Comparison of ENCODE assay signal across 18 cellular contexts in genomic region chr18:75074196-75075015, GRCh38.
DNase-seq lines count a peak whose midpoint lies in the region; ATAC-seq and TF ChIP-seq lines count a peak whose summit lies in the region.
"Had no signal": no experiment of that assay in that cellular context is flagged by ENCODE, and none has a peak within 500 bp of the region (broad histone marks: within the 10 kb centered on the region; RNA-seq: fewer than 3 reads in every experiment).

No MANE protein-coding gene starts in this region.

- H3K27ac Mint-ChIP-seq in activated naive CD8-positive, alpha-beta T cell = peak overlapping the region; percentile 34
- H3K27ac Mint-ChIP-seq in activated naive CD8-positive, alpha-beta T cell treated with anti-CD3 and anti-CD28 coated beads, Interleukin-2, amount 50 U/mL, for 24 hours = no peak overlapping the region
- H3K27ac Mint-ChIP-seq in activated T-cell treated with anti-CD3 and anti-CD28 coated beads, Interleukin-2, amount 50 U/mL, for 72 hours = no peak overlapping the region

- peaks cover 9% of the 10 kb centered on the region for H3K9me3 Mint-ChIP-seq in activated naive CD8-positive, alpha-beta T cell (ENCODE audit: low read depth)
- H3K9me3 Mint-ChIP-seq in activated naive CD8-positive, alpha-beta T cell treated with anti-CD3 and anti-CD28 coated beads, Interleukin-2, amount 50 U/mL, for 24 hours = peaks cover 35% of the 10 kb centered on the region
- peaks cover 12 to 14% of the 10 kb centered on the region in 2 donors for H3K9me3 Mint-ChIP-seq in activated T-cell treated with anti-CD3 and anti-CD28 coated beads, Interleukin-2, amount 50 U/mL, for 72 hours

- no peak for ATAC-seq in activated naive CD8-positive, alpha-beta T cell treated with anti-CD3 and anti-CD28 coated beads, Interleukin-2, amount 50 U/mL, for 24 hours
- ATAC-seq in activated T-cell treated with anti-CD3 and anti-CD28 coated beads, Interleukin-2, amount 50 U/mL, for 72 hours (replicated peaks in 1 of 2) = no peak
- ATAC-seq: Right ventricle myocardium inferior had no signal

- no peak for TF ChIP-seq POLR2A in sigmoid colon (IDR thresholded peaks at IDR 0.05)

- intact Hi-C loops in sigmoid colon (cut with DNase I) = no loop called here

- TF ChIP-seq EP300 in sigmoid colon (IDR thresholded peaks at IDR 0.05) = no peak

- no peaks in the 10 kb centered on the region for H3K36me3 ChIP-seq in sigmoid colon
- H3K36me3 ChIP-seq: MG63 had no signal

- H3K36me3 Mint-ChIP-seq in activated naive CD8-positive, alpha-beta T cell = peaks cover 9% of the 10 kb centered on the region
- H3K36me3 Mint-ChIP-seq in activated naive CD8-positive, alpha-beta T cell treated with anti-CD3 and anti-CD28 coated beads, Interleukin-2, amount 50 U/mL, for 24 hours (ENCODE audit: low read depth) = peaks cover 7% of the 10 kb centered on the region
- peaks cover 14 to 21% of the 10 kb centered on the region in 2 donors for H3K36me3 Mint-ChIP-seq in activated T-cell treated with anti-CD3 and anti-CD28 coated beads, Interleukin-2, amount 50 U/mL, for 72 hours (ENCODE audit: insufficient read depth in 2 of 2)

- peaks cover 0 to 8% (median 5%) of the 10 kb centered on the region in 4 donors for H3K9me3 ChIP-seq in sigmoid colon
- H3K9me3 ChIP-seq: Caco-2 had no signal

- no peaks in the 10 kb centered on the region for H3K4me1 ChIP-seq in sigmoid colon
- H3K4me1 ChIP-seq: Caco-2 had no signal

- TF ChIP-seq CTCF in sigmoid colon (IDR thresholded peaks at IDR 0.05) = no peak

- H3K27me3 ChIP-seq in sigmoid colon = no peaks in the 10 kb centered on the region
- H3K27me3 ChIP-seq: MG63 had no signal

- H3K4me1 Mint-ChIP-seq in activated naive CD8-positive, alpha-beta T cell (ENCODE audit: low read depth) = peaks cover 29% of the 10 kb centered on the region
- peaks cover 27% of the 10 kb centered on the region for H3K4me1 Mint-ChIP-seq in activated naive CD8-positive, alpha-beta T cell treated with anti-CD3 and anti-CD28 coated beads, Interleukin-2, amount 50 U/mL, for 24 hours
- H3K4me1 Mint-ChIP-seq in activated T-cell treated with anti-CD3 and anti-CD28 coated beads, Interleukin-2, amount 50 U/mL, for 72 hours (ENCODE audit: low read depth) = peaks cover 29% of the 10 kb centered on the region

- no peak for DNase-seq in activated naive CD8-positive, alpha-beta T cell treated with anti-CD3 and anti-CD28 coated beads, Interleukin-2, amount 50 U/mL, for 24 hours
- DNase-seq in RPMI8226 (peak; percentile 1), islet precursor cell (peak; percentile 40), sigmoid colon (peak; percentile 43), dedifferentiated amniotic fluid mesenchymal stem cell (ENCODE audit: extremely low spot score) (no peak), NOMO-1 treated with dmso at 0.1 percent for 144 hours (lab: John Stamatoyannopoulos, UW; ENCODE audit: unreplicated experiment) (no peak)
- no peak for DNase-seq in activated T-cell treated with anti-CD3 and anti-CD28 coated beads, Interleukin-2, amount 50 U/mL, for 72 hours
- DNase-seq: C1 segment of cervical spinal cord, Caco-2, H7, Karpas-422, MG63, NCI-H1092, NCI-H146, NCI-H2081, NCI-H510A treated with DMSO at 0.1 percent for 48 hours had no signal

- 89 to 90% methylated on average over 13 of the region's 13 CpGs for WGBS in sigmoid colon, 2 donors

- H3K4me3 ChIP-seq in sigmoid colon = no peak overlapping the region
- H3K4me3 ChIP-seq: MG63 had no signal

- peak overlapping the region; percentile 10 for H3K4me3 Mint-ChIP-seq in activated naive CD8-positive, alpha-beta T cell
- no peak overlapping the region for H3K4me3 Mint-ChIP-seq in activated naive CD8-positive, alpha-beta T cell treated with anti-CD3 and anti-CD28 coated beads, Interleukin-2, amount 50 U/mL, for 24 hours
- no peak overlapping the region for H3K4me3 Mint-ChIP-seq in activated T-cell treated with anti-CD3 and anti-CD28 coated beads, Interleukin-2, amount 50 U/mL, for 72 hours

- no peak overlapping the region for H3K27ac ChIP-seq in sigmoid colon

- no peaks in the 10 kb centered on the region for H3K27me3 Mint-ChIP-seq in activated naive CD8-positive, alpha-beta T cell
- no peaks in the 10 kb centered on the region for H3K27me3 Mint-ChIP-seq in activated naive CD8-positive, alpha-beta T cell treated with anti-CD3 and anti-CD28 coated beads, Interleukin-2, amount 50 U/mL, for 24 hours
- no peaks in the 10 kb centered on the region for H3K27me3 Mint-ChIP-seq in activated T-cell treated with anti-CD3 and anti-CD28 coated beads, Interleukin-2, amount 50 U/mL, for 72 hours (ENCODE audit: low read depth)

Comparison
In these comparisons a context has a peak if more than half of its experiments do, and no peak if none do; other contexts are left out.
1. DNase-seq: peak in RPMI8226 (single experiment), islet precursor cell (single experiment) and sigmoid colon (single experiment); none in activated naive CD8-positive, alpha-beta T cell treated with anti-CD3 and anti-CD28 coated beads, Interleukin-2, amount 50 U/mL, for 24 hours (single experiment), activated T-cell treated with anti-CD3 and anti-CD28 coated beads, Interleukin-2, amount 50 U/mL, for 72 hours (0 of 2), dedifferentiated amniotic fluid mesenchymal stem cell (single experiment) and NOMO-1 treated with dmso at 0.1 percent for 144 hours (single experiment).